Comparison of ENCODE assay signal across 1 cellular context in the genomic region with DNA sequence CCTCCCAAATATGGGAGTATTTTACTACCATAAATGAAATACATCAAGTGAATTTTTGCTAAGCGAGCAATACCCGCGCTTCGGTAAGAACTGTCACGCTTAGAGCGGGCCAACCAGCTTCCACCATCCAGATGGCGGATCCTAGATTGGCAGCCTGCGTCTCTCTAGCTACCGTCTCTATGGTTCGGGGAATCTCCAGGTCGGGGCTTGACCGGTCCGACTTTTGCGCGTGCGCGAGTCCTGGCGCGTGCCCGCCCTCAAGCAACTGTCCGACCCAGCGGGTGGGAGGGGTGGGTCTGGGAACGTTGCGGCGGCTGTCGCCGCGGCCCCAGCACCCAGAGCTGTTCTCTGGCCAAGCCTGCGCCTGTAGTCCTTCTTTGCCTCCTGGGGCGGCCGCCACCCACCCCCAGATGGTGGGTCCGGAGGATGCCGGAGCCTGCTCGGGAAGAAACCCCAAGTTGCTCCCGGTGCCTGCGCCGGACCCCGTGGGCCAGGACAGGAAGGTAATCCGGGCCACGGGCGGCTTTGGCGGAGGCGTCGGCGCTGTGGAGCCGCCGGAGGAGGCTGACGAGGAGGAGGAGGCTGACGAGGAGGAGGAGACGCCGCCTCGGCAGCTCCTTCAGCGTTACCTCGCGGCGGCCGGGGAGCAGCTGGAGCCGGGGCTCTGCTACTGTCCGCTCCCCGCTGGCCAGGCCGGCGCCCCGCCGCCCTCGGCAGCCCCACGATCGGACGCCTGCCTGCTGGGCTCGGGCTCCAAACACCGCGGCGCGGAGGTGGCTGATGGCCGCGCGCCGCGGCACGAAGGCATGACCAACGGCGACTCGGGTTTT.
TF ChIP-seq lines count a peak whose summit lies in the region.

A gene (plus strand): TSS at position 338 of the 830 bp plus-strand sequence. CDS start 73 bp downstream, at position 411.

TF ChIP-seq in HepG2, 621 proteins besides CTCF, POLR2A, EP300 and RAD21 (continued from another document and continues in another):
- TF ChIP-seq ZNF660 (CRISPR knock-in tag; IDR thresholded peaks at IDR 0.05; ENCODE audit: borderline replicate concordance, low read depth) (no peak), TOE1 (CRISPR knock-in tag; IDR thresholded peaks at IDR 0.05) (no peak), TBX2 (CRISPR knock-in tag; IDR thresholded peaks at IDR 0.05; ENCODE audit: borderline replicate concordance) (peak; percentile 55), STAT5B (CRISPR knock-in tag; IDR thresholded peaks at IDR 0.05) (no peak), MYNN (CRISPR knock-in tag; IDR thresholded peaks at IDR 0.05; ENCODE audit: low read depth) (no peak), JDP2 (CRISPR knock-in tag; IDR thresholded peaks at IDR 0.05; ENCODE audit: borderline replicate concordance) (no peak), TEAD2 (CRISPR knock-in tag; IDR thresholded peaks at IDR 0.05) (no peak), KLF6 (CRISPR knock-in tag; IDR thresholded peaks at IDR 0.05) (no peak), ZNF788 (CRISPR knock-in tag; IDR thresholded peaks at IDR 0.05; ENCODE audit: borderline replicate concordance) (peak; percentile 42; the same call in 1 of the 2 replicates), ZFYVE20 (CRISPR knock-in tag; IDR thresholded peaks at IDR 0.05; ENCODE audit: borderline replicate concordance, low read depth) (no peak), REL (CRISPR knock-in tag; conservative IDR thresholded peaks at IDR 0.05) (no peak), ZNF180 (CRISPR knock-in tag; IDR thresholded peaks at IDR 0.05; ENCODE audit: borderline replicate concordance, low read depth) (no peak), NFATC3 (CRISPR knock-in tag; IDR thresholded peaks at IDR 0.05) (no peak; the same call in 1 of the 2 replicates), ZFP36L1 (CRISPR knock-in tag; IDR thresholded peaks at IDR 0.05) (no peak; the same call in 1 of the 2 replicates), ERF (CRISPR knock-in tag; IDR thresholded peaks at IDR 0.05) (peak; percentile 58), HOXD1 (CRISPR knock-in tag; IDR thresholded peaks at IDR 0.05) (no peak; the same call in none of the 2 replicates), HDAC1 (CRISPR knock-in tag; IDR thresholded peaks at IDR 0.05) (peak; percentile 71), FOXP1 (IDR thresholded peaks at IDR 0.05) (no peak), FOXP1 (CRISPR knock-in tag; IDR thresholded peaks at IDR 0.05) (no peak), PHF21A (CRISPR knock-in tag; IDR thresholded peaks at IDR 0.05) (peak; percentile 76), SRY (CRISPR knock-in tag; IDR thresholded peaks at IDR 0.05) (peak; percentile 41), ZNF124 (CRISPR knock-in tag; IDR thresholded peaks at IDR 0.05) (peak; percentile 68; the same call in 1 of the 2 replicates), XBP1 (CRISPR knock-in tag; IDR thresholded peaks at IDR 0.05) (no peak), AHR (CRISPR knock-in tag; IDR thresholded peaks at IDR 0.05) (peak; percentile 62; the same call in 1 of the 2 replicates), ZFAT (CRISPR knock-in tag; conservative IDR thresholded peaks at IDR 0.05) (no peak), ZFY (CRISPR knock-in tag; IDR thresholded peaks at IDR 0.05) (peak; percentile 77), ZNF552 (CRISPR knock-in tag; IDR thresholded peaks at IDR 0.05; ENCODE audit: borderline replicate concordance) (0 out of 2 replicates have a peak, but pooled peaks have one; percentile 30), ZKSCAN8 (CRISPR knock-in tag; IDR thresholded peaks at IDR 0.05; ENCODE audit: borderline replicate concordance) (no peak), YEATS4 (CRISPR knock-in tag; IDR thresholded peaks at IDR 0.05; ENCODE audit: borderline replicate concordance) (0 out of 2 replicates have a peak, but pooled peaks have one; percentile 39), TCF12 (IDR thresholded peaks at IDR 0.05) (no peak), TCF12 (CRISPR knock-in tag; IDR thresholded peaks at IDR 0.05) (peak; percentile 23; the same call in 1 of the 2 replicates), TBX3 (IDR thresholded peaks at IDR 0.05; ENCODE audit: borderline replicate concordance) (no peak)
- TF ChIP-seq, protein P1, sequence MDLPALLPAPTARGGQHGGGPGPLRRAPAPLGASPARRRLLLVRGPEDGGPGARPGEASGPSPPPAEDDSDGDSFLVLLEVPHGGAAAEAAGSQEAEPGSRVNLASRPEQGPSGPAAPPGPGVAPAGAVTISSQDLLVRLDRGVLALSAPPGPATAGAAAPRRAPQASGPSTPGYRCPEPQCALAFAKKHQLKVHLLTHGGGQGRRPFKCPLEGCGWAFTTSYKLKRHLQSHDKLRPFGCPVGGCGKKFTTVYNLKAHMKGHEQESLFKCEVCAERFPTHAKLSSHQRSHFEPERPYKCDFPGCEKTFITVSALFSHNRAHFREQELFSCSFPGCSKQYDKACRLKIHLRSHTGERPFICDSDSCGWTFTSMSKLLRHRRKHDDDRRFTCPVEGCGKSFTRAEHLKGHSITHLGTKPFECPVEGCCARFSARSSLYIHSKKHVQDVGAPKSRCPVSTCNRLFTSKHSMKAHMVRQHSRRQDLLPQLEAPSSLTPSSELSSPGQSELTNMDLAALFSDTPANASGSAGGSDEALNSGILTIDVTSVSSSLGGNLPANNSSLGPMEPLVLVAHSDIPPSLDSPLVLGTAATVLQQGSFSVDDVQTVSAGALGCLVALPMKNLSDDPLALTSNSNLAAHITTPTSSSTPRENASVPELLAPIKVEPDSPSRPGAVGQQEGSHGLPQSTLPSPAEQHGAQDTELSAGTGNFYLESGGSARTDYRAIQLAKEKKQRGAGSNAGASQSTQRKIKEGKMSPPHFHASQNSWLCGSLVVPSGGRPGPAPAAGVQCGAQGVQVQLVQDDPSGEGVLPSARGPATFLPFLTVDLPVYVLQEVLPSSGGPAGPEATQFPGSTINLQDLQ (CRISPR knock-in tag; IDR thresholded peaks at IDR 0.05): no peak
- TF ChIP-seq, protein P2, sequence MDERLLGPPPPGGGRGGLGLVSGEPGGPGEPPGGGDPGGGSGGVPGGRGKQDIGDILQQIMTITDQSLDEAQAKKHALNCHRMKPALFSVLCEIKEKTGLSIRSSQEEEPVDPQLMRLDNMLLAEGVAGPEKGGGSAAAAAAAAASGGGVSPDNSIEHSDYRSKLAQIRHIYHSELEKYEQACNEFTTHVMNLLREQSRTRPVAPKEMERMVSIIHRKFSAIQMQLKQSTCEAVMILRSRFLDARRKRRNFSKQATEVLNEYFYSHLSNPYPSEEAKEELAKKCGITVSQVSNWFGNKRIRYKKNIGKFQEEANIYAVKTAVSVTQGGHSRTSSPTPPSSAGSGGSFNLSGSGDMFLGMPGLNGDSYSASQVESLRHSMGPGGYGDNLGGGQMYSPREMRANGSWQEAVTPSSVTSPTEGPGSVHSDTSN (CRISPR knock-in tag; IDR thresholded peaks at IDR 0.05): peak; percentile 83
- TF ChIP-seq, protein P3, sequence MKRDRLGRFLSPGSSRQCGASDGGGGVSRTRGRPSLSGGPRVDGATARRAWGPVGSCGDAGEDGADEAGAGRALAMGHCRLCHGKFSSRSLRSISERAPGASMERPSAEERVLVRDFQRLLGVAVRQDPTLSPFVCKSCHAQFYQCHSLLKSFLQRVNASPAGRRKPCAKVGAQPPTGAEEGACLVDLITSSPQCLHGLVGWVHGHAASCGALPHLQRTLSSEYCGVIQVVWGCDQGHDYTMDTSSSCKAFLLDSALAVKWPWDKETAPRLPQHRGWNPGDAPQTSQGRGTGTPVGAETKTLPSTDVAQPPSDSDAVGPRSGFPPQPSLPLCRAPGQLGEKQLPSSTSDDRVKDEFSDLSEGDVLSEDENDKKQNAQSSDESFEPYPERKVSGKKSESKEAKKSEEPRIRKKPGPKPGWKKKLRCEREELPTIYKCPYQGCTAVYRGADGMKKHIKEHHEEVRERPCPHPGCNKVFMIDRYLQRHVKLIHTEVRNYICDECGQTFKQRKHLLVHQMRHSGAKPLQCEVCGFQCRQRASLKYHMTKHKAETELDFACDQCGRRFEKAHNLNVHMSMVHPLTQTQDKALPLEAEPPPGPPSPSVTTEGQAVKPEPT (CRISPR knock-in tag; IDR thresholded peaks at IDR 0.05; ENCODE audit: low read depth): no peak
- TF ChIP-seq, protein P4, sequence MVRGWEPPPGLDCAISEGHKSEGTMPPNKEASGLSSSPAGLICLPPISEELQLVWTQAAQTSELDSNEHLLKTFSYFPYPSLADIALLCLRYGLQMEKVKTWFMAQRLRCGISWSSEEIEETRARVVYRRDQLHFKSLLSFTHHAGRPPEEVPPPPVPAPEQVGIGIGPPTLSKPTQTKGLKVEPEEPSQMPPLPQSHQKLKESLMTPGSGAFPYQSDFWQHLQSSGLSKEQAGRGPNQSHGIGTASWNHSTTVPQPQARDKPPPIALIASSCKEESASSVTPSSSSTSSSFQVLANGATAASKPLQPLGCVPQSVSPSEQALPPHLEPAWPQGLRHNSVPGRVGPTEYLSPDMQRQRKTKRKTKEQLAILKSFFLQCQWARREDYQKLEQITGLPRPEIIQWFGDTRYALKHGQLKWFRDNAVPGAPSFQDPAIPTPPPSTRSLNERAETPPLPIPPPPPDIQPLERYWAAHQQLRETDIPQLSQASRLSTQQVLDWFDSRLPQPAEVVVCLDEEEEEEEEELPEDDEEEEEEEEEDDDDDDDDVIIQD (CRISPR knock-in tag; IDR thresholded peaks at IDR 0.05; ENCODE audit: low read depth): peak; percentile 92
- TF ChIP-seq, protein P5, sequence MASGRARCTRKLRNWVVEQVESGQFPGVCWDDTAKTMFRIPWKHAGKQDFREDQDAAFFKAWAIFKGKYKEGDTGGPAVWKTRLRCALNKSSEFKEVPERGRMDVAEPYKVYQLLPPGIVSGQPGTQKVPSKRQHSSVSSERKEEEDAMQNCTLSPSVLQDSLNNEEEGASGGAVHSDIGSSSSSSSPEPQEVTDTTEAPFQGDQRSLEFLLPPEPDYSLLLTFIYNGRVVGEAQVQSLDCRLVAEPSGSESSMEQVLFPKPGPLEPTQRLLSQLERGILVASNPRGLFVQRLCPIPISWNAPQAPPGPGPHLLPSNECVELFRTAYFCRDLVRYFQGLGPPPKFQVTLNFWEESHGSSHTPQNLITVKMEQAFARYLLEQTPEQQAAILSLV (CRISPR knock-in tag; IDR thresholded peaks at IDR 0.05; ENCODE audit: borderline replicate concordance): no peak; the same call in 1 of the 2 replicates
- TF ChIP-seq, protein P6, sequence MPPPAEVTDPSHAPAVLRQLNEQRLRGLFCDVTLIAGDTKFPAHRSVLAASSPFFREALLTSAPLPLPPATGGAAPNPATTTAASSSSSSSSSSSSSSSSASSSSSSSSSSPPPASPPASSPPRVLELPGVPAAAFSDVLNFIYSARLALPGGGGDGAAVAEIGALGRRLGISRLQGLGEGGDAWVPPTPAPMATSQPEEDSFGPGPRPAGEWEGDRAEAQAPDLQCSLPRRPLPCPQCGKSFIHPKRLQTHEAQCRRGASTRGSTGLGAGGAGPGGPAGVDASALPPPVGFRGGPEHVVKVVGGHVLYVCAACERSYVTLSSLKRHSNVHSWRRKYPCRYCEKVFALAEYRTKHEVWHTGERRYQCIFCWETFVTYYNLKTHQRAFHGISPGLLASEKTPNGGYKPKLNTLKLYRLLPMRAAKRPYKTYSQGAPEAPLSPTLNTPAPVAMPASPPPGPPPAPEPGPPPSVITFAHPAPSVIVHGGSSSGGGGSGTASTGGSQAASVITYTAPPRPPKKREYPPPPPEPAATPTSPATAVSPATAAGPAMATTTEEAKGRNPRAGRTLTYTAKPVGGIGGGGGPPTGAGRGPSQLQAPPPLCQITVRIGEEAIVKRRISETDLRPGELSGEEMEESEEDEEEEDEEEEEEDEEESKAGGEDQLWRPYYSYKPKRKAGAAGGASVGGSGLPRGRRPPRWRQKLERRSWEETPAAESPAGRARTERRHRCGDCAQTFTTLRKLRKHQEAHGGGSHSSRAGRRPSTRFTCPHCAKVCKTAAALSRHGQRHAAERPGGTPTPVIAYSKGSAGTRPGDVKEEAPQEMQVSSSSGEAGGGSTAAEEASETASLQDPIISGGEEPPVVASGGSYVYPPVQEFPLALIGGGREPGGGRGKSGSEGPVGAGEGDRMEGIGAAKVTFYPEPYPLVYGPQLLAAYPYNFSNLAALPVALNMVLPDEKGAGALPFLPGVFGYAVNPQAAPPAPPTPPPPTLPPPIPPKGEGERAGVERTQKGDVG (CRISPR knock-in tag; IDR thresholded peaks at IDR 0.05; ENCODE audit: borderline replicate concordance): no peak
- TF ChIP-seq, protein P7, sequence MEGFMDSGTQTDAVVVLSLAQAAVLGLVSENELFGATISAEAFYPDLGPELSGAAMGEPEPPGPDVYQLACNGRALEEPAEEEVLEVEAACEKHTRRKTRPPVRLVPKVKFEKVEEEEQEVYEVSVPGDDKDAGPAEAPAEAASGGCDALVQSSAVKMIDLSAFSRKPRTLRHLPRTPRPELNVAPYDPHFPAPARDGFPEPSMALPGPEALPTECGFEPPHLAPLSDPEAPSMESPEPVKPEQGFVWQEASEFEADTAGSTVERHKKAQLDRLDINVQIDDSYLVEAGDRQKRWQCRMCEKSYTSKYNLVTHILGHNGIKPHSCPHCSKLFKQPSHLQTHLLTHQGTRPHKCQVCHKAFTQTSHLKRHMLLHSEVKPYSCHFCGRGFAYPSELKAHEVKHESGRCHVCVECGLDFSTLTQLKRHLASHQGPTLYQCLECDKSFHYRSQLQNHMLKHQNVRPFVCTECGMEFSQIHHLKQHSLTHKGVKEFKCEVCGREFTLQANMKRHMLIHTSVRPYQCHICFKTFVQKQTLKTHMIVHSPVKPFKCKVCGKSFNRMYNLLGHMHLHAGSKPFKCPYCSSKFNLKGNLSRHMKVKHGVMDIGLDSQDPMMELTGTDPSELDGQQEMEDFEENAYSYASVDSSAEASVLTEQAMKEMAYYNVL (CRISPR knock-in tag; IDR thresholded peaks at IDR 0.05; ENCODE audit: borderline replicate concordance): 0 out of 2 replicates have a peak, but pooled peaks have one; percentile 42
- TF ChIP-seq, protein P8, sequence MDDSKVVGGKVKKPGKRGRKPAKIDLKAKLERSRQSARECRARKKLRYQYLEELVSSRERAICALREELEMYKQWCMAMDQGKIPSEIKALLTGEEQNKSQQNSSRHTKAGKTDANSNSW (CRISPR knock-in tag; IDR thresholded peaks at IDR 0.05; ENCODE audit: borderline replicate concordance): no peak; the same call in 1 of the 2 replicates
- TF ChIP-seq, protein P9, sequence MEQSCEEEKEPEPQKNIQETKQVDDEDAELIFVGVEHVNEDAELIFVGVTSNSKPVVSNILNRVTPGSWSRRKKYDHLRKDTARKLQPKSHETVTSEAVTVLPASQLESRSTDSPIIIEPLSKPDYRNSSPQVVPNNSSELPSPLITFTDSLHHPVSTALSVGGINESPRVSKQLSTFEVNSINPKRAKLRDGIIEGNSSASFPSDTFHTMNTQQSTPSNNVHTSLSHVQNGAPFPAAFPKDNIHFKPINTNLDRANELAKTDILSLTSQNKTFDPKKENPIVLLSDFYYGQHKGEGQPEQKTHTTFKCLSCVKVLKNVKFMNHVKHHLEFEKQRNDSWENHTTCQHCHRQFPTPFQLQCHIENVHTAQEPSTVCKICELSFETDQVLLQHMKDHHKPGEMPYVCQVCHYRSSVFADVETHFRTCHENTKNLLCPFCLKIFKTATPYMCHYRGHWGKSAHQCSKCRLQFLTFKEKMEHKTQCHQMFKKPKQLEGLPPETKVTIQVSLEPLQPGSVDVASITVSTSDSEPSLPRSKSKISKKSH (CRISPR knock-in tag; IDR thresholded peaks at IDR 0.05; ENCODE audit: borderline replicate concordance): 0 out of 2 replicates have a peak, but pooled peaks have one; percentile 54
- TF ChIP-seq, protein P10, sequence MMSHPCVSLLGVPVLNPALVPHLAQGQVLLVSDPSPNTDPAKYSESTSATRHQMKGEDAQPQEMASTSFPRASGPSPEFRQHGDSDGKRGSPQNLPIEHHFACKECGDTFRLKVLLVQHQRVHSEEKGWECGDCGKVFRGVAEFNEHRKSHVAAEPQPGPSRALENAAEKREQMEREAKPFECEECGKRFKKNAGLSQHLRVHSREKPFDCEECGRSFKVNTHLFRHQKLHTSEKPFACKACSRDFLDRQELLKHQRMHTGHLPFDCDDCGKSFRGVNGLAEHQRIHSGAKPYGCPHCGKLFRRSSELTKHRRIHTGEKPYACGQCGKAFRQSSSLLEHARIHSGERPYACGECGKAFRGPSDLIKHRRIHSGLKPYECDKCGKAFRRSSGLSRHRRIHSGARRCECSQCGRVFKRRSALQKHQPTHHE (CRISPR knock-in tag; IDR thresholded peaks at IDR 0.05; ENCODE audit: borderline replicate concordance): 0 out of 2 replicates have a peak, but pooled peaks have one; percentile 75
